10 cellular contexts compared by ENCODE assay signal in genomic region chr17:50219939-50220465, GRCh38. TPM values are rescaled to one million over a fixed set of nuclear protein-coding genes. Genes with fewer than 3 reads are reported as not detected.
A peak's percentile ranks its signal among the peaks of the same experiment; 100 is the strongest.
DNase-seq lines count a peak whose midpoint lies in the region; ATAC-seq and TF ChIP-seq lines count a peak whose summit lies in the region.
"Had no signal": no experiment of that assay in that cellular context is flagged by ENCODE, and none has a peak within 500 bp of the region (broad histone marks: within the 10 kb centered on the region; RNA-seq: fewer than 3 reads in every experiment).

No MANE protein-coding gene starts in this region.

- no peaks in the 10 kb centered on the region for H3K4me1 ChIP-seq in GM23338 (ENCODE audit: insufficient read depth)
- peaks cover 16 to 32% (median 22%) of the 10 kb centered on the region in 3 donors for H3K4me1 ChIP-seq in skeletal muscle tissue (ENCODE audit: control insufficient read depth in 3 of 3, insufficient read depth in 3 of 3, low read length in 3 of 3)
- H3K4me1 ChIP-seq in colonic mucosa, result no peaks in the 10 kb centered on the region

- H3K4me3 Mint-ChIP-seq in GM23338, result no peak overlapping the region

- no peak for TF ChIP-seq CTCF in GM23338 (conservative IDR thresholded peaks at IDR 0.05; ENCODE audit: low read depth in 2 of 2)
- TF ChIP-seq CTCF in astrocyte of the cerebellum (IDR thresholded peaks at IDR 0.05; ENCODE audit: low read depth, low read length, missing control alignments), result no peak
- TF ChIP-seq CTCF in colonic mucosa (IDR thresholded peaks at IDR 0.05), result no peak

- H3K27ac Mint-ChIP-seq in GM23338, result no peak overlapping the region

- peaks cover 5% of the 10 kb centered on the region for H3K27me3 Mint-ChIP-seq in GM23338 (ENCODE audit: insufficient read depth, low read depth, poor library complexity)

- peaks cover 23% of the 10 kb centered on the region for H3K4me1 Mint-ChIP-seq in GM23338

- H3K4me3 ChIP-seq in GM23338 (no peak overlapping the region), astrocyte of the cerebellum (ENCODE audit: low read depth, low read length) (peak overlapping the region; percentile 7), skeletal muscle tissue (ENCODE audit: low read length in 3 of 3) (no peak overlapping the region), colonic mucosa (no peak overlapping the region)

- H3K27ac ChIP-seq in GM23338 (ENCODE audit: low read depth) (no peak overlapping the region), skeletal muscle tissue (ENCODE audit: low read depth, low read length) (peak overlapping the region; percentile 78), colonic mucosa (no peak overlapping the region)

- no peaks in the 10 kb centered on the region for H3K36me3 ChIP-seq in GM23338 (ENCODE audit: insufficient read depth)
- no peaks in the 10 kb centered on the region for H3K36me3 ChIP-seq in skeletal muscle tissue (ENCODE audit: control insufficient read depth in 3 of 3, insufficient read depth in 3 of 3, low read length in 3 of 3)
- no peaks in the 10 kb centered on the region for H3K36me3 ChIP-seq in colonic mucosa

- H3K9me3 ChIP-seq in skeletal muscle tissue (ENCODE audit: control insufficient read depth in 3 of 3, low read length in 3 of 3) (no peaks in the 10 kb centered on the region), colonic mucosa (no peaks in the 10 kb centered on the region)

- no peak overlapping the region for H3K4me2 ChIP-seq in GM23338

- H3K79me2 ChIP-seq in GM23338 (replicated peaks; ENCODE audit: insufficient read depth), result no peaks in the 10 kb centered on the region

- H3K27me3 ChIP-seq in GM23338 (ENCODE audit: insufficient read depth) (no peaks in the 10 kb centered on the region), skeletal muscle tissue (ENCODE audit: control insufficient read depth in 3 of 3, insufficient read depth in 3 of 3, low read length in 3 of 3) (no peaks in the 10 kb centered on the region), colonic mucosa (no peaks in the 10 kb centered on the region)

- ATAC-seq in GM23338 (peak; percentile 76), GM18909 (IDR thresholded peaks at IDR 0.05; ENCODE audit: poor library complexity, unreplicated experiment) (no peak), HG03469 (IDR thresholded peaks at IDR 0.05; ENCODE audit: unreplicated experiment) (no peak)

- H2AFZ ChIP-seq in GM23338, result 0 out of 2 replicates have a peak overlapping the region, but pooled peaks have one; percentile 49

- intact Hi-C loops in colonic mucosa (cut with DNase I), result no loop called here

- no peaks in the 10 kb centered on the region for H4K20me1 ChIP-seq in GM23338 (replicated peaks; ENCODE audit: insufficient read depth)

- peaks cover 6% of the 10 kb centered on the region for H3K36me3 Mint-ChIP-seq in GM23338 (ENCODE audit: low read depth)

- in situ Hi-C loops in astrocyte of the cerebellum (cut with HindIII; ENCODE audit: low sequenced_read_pairs), result no loop called here

- peaks cover 10% of the 10 kb centered on the region for H3K9me3 Mint-ChIP-seq in GM23338

- H3K9ac ChIP-seq in skeletal muscle tissue (ENCODE audit: low read depth in 1 of 3, low read length in 3 of 3) (no peak overlapping the region), colonic mucosa (ENCODE audit: low read depth in 2 of 2, low read length in 2 of 2) (no peak overlapping the region)

- H3K9me2 ChIP-seq in GM23338 (ENCODE audit: insufficient read depth), result peaks cover 5% of the 10 kb centered on the region; the same call in 1 of the 2 replicates

- DNase-seq in GM23338 (ENCODE audit: low spot score) (no peak), astrocyte of the cerebellum (ENCODE audit: low read depth) (no peak), hepatic stellate cell (ENCODE audit: low spot score) (peak; percentile 87), colonic mucosa (no peak), T-helper 2 cell (no peak)
- DNase-seq: NCI-H1417; stimulated activated CD4-positive, alpha-beta T cell treated with anti-CD3 and anti-CD28 coated beads, Interleukin-2, amount 100 ng/mL, for 48 hours had no signal

- no peaks in the 10 kb centered on the region for H3F3A ChIP-seq in GM23338 (replicated peaks; ENCODE audit: low read depth)

TF ChIP-seq in GM23338, 12 proteins besides CTCF, POLR2A, EP300 and RAD21 (continues in another document):
- TF ChIP-seq, protein P1, sequence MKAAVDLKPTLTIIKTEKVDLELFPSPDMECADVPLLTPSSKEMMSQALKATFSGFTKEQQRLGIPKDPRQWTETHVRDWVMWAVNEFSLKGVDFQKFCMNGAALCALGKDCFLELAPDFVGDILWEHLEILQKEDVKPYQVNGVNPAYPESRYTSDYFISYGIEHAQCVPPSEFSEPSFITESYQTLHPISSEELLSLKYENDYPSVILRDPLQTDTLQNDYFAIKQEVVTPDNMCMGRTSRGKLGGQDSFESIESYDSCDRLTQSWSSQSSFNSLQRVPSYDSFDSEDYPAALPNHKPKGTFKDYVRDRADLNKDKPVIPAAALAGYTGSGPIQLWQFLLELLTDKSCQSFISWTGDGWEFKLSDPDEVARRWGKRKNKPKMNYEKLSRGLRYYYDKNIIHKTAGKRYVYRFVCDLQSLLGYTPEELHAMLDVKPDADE (IDR thresholded peaks at IDR 0.05), result no peak
- TF ChIP-seq NANOG (IDR thresholded peaks at IDR 0.05; ENCODE audit: borderline replicate concordance) (no peak), JUNB (IDR thresholded peaks at IDR 0.05; ENCODE audit: unreplicated experiment) (no peak), POLR2AphosphoS5 (IDR thresholded peaks at IDR 0.05; ENCODE audit: low read depth) (no peak), EZH2phosphoT487 (IDR thresholded peaks at IDR 0.05; ENCODE audit: unreplicated experiment) (no peak), ZNF331 (CRISPR knock-in tag; IDR thresholded peaks at IDR 0.05; ENCODE audit: low read depth) (no peak), STAT1 (IDR thresholded peaks at IDR 0.05; ENCODE audit: unreplicated experiment) (no peak), ZNF114 (CRISPR knock-in tag; IDR thresholded peaks at IDR 0.05) (no peak), CREB1 (CRISPR knock-in tag; IDR thresholded peaks at IDR 0.05; ENCODE audit: low read depth) (no peak), EZH2 (IDR thresholded peaks at IDR 0.05; ENCODE audit: low read depth, unreplicated experiment) (no peak)
- TF ChIP-seq, protein P2, sequence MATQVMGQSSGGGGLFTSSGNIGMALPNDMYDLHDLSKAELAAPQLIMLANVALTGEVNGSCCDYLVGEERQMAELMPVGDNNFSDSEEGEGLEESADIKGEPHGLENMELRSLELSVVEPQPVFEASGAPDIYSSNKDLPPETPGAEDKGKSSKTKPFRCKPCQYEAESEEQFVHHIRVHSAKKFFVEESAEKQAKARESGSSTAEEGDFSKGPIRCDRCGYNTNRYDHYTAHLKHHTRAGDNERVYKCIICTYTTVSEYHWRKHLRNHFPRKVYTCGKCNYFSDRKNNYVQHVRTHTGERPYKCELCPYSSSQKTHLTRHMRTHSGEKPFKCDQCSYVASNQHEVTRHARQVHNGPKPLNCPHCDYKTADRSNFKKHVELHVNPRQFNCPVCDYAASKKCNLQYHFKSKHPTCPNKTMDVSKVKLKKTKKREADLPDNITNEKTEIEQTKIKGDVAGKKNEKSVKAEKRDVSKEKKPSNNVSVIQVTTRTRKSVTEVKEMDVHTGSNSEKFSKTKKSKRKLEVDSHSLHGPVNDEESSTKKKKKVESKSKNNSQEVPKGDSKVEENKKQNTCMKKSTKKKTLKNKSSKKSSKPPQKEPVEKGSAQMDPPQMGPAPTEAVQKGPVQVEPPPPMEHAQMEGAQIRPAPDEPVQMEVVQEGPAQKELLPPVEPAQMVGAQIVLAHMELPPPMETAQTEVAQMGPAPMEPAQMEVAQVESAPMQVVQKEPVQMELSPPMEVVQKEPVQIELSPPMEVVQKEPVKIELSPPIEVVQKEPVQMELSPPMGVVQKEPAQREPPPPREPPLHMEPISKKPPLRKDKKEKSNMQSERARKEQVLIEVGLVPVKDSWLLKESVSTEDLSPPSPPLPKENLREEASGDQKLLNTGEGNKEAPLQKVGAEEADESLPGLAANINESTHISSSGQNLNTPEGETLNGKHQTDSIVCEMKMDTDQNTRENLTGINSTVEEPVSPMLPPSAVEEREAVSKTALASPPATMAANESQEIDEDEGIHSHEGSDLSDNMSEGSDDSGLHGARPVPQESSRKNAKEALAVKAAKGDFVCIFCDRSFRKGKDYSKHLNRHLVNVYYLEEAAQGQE (IDR thresholded peaks at IDR 0.05; ENCODE audit: unreplicated experiment), result no peak

RNA-seq across cellular contexts. Expression of gene COL1A1, which starts 18.6 kb away (rescaled TPM):
- 27.9 and 34.3 TPM in 2 replicates for total RNA-seq in GM23338 (2014; rRNA removed; shearing (Covaris generic))
- polyA plus RNA-seq in GM23338 (2016; fragmentation: Nextera tagmentation; extraction: Ambion mirVana), result 21.2 and 22.4 TPM in 2 replicates
- total RNA-seq in skeletal muscle tissue (3,450 TPM), colonic mucosa (100 to 1,000 TPM in 1 of 2 donors, 10 to 100 TPM in 1; 74.7 to 127 TPM)

RNA-seq across cellular contexts. Expression of gene SGCA, which starts 54.2 kb away (rescaled TPM):
- total RNA-seq in GM23338 (2014; rRNA removed; shearing (Covaris generic)), result not detected in 2 replicates
- polyA plus RNA-seq in GM23338 (2016; fragmentation: Nextera tagmentation; extraction: Ambion mirVana), result 0.19 TPM in 1 of 2 replicates, not detected in the other
- total RNA-seq in skeletal muscle tissue (158 TPM), colonic mucosa (1 to 10 TPM in 1 of 2 donors, under 1 TPM in 1; 0.89 to 5.5 TPM)

RNA-seq across cellular contexts. Expression of gene TMEM92, which starts 54.3 kb away (rescaled TPM):
- 7.3 and 9.7 TPM in 2 replicates for total RNA-seq in GM23338 (2014; rRNA removed; shearing (Covaris generic))
- polyA plus RNA-seq in GM23338 (2016; fragmentation: Nextera tagmentation; extraction: Ambion mirVana), result 13.4 and 18.4 TPM in 2 replicates
- total RNA-seq in skeletal muscle tissue, result not detected
- total RNA-seq in colonic mucosa, result 10 to 100 TPM; 11.1 to 18.5 TPM

Comparison
In these comparisons a context has a peak if more than half of its experiments do, and no peak if none do; other contexts are left out.
1. RNA of gene COL1A1, which starts 18.6 kb away (total RNA-seq): 3,450 TPM in skeletal muscle tissue (single experiment); 74.7 to 127 TPM in colonic mucosa and 27.9 to 34.3 TPM in GM23338; every median in the first group is over 10 times any median in the second.
2. RNA of gene SGCA, which starts 54.2 kb away (total RNA-seq): 158 TPM in skeletal muscle tissue (single experiment); 0.89 to 5.5 TPM in colonic mucosa and not detected in GM23338; every median in the first group is over 10 times any median in the second.